20 cellular contexts compared by ENCODE assay signal in the genomic region with DNA sequence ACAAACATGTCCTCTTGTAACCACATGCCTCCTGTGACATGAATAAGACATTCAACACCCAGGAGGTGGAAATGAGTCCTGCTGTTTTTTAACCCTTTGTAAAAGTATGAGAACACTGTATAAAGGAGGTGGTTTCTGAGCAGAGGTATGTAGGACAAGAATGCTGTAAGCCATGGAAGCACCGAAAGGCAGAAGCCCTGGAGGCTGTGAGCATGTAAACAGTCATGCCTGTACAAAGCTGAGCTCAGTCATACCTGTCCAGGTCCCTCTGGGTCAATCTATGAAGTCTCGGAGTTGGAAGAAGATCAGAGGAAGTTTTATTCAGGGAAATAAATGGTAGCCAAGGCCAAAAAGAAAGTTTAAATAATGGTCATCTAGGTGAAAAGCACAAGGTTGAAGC. TPM values are rescaled to one million over a fixed set of nuclear protein-coding genes. Genes with fewer than 3 reads are reported as not detected.
DNase-seq lines count a peak whose midpoint lies in the region; ATAC-seq, FAIRE-seq and TF ChIP-seq lines count a peak whose summit lies in the region.
"Had no signal": no experiment of that assay in that cellular context is flagged by ENCODE, and none has a peak within 500 bp of the region (broad histone marks: within the 10 kb centered on the region; RNA-seq: fewer than 3 reads in every experiment).

No MANE protein-coding gene starts in this region.

- no peaks in the 10 kb centered on the region for H3K9me3 Mint-ChIP-seq in activated CD4-positive, alpha-beta memory T cell treated with anti-CD3 and anti-CD28 coated beads, Interleukin-2, amount 10 ng/mL, durations not matched to agents 7 days and 5 days
- no peaks in the 10 kb centered on the region for H3K9me3 Mint-ChIP-seq in natural killer cell
- H3K9me3 Mint-ChIP-seq in T-cell = no peaks in the 10 kb centered on the region
- H3K9me3 Mint-ChIP-seq: CD4-positive, CD25-positive, alpha-beta regulatory T cell had no signal

- no peak for TF ChIP-seq EP300 in Ishikawa (IDR thresholded peaks at IDR 0.05; ENCODE audit: borderline replicate concordance)

- H3K27me3 ChIP-seq in body of pancreas (no peaks in the 10 kb centered on the region), keratinocyte (ENCODE audit: control insufficient read depth, extremely low read depth, insufficient read depth, low read length) (no peaks in the 10 kb centered on the region)

- dilution Hi-C loops in keratinocyte (cut with MboI; ENCODE audit: extremely low pct_ligation_motif_present, low sequenced_read_pairs) = no loop called here

- no peak for FAIRE-seq in keratinocyte (lab: Jason Lieb, UNC)
- FAIRE-seq: GM19239, H1, HTR-8/SVneo had no signal

- CTCF ChIA-PET in activated CD4-positive, alpha-beta memory T cell treated with anti-CD3 and anti-CD28 coated beads, Interleukin-2, amount 10 ng/mL, durations not matched to agents 7 days and 5 days (lab: Charles Lee) = interaction anchor here (1.3 to 3.4 kb wide), 4 partner anchors 10 to 74 kb away, joined by 3 to 13 read pairs (median 6); no protein-coding TSS in a partner anchor
- CTCF ChIA-PET in T-cell (lab: Charles Lee) = no interaction called here

- no peak overlapping the region for H3K4me3 ChIP-seq in body of pancreas
- H3K4me3 ChIP-seq in keratinocyte (ENCODE audit: control insufficient read depth in 2 of 3, extremely low read depth in 1 of 3, insufficient read depth in 2 of 3, low read depth in 1 of 3, low read length in 3 of 3) = no peak overlapping the region
- H3K4me3 ChIP-seq: SK-N-MC had no signal

- H3K4me1 ChIP-seq in body of pancreas = peaks cover 54% of the 10 kb centered on the region
- H3K4me1 ChIP-seq in keratinocyte (ENCODE audit: control insufficient read depth, extremely low read depth, insufficient read depth, low read length) = peaks cover 13% of the 10 kb centered on the region

- H4K20me1 ChIP-seq in keratinocyte (ENCODE audit: control insufficient read depth, extremely low read depth, insufficient read depth, low read length) = no peaks in the 10 kb centered on the region

- H3K79me2 ChIP-seq in keratinocyte (ENCODE audit: control insufficient read depth, insufficient read depth, low read length) = no peaks in the 10 kb centered on the region

- H3K9me3 ChIP-seq in body of pancreas = no peaks in the 10 kb centered on the region
- H3K9me3 ChIP-seq in keratinocyte (ENCODE audit: control insufficient read depth, low read depth, low read length) = no peaks in the 10 kb centered on the region

- intact Hi-C loops in body of pancreas (cut with DNase I) (no loop called here), natural killer cell (cut with micrococcal nuclease) (loop anchor here (5.0 kb wide), 1 partner anchor 76 kb away; no protein-coding TSS in a partner anchor)

- ATAC-seq in body of pancreas (peak; percentile 28), natural killer cell (no peak), T-cell (replicated peaks in 1 of 4) (no peak)
- ATAC-seq: HCT116 had no signal

- no peak overlapping the region for H2AFZ ChIP-seq in keratinocyte (ENCODE audit: control insufficient read depth, low read length)

- in situ Hi-C loops in G401 (cut with HindIII; ENCODE audit: low sequenced_read_pairs) = no loop called here

- no peak overlapping the region for H3K4me2 ChIP-seq in keratinocyte (ENCODE audit: control insufficient read depth, extremely low read depth, insufficient read depth, low read depth, low read length)

- 21 to 55% methylated on average over 2 of the region's 2 CpGs for WGBS in body of pancreas, 2 donors

- TF ChIP-seq CTCF in body of pancreas (IDR thresholded peaks at IDR 0.05) (no peak), keratinocyte (optimal IDR thresholded peaks at IDR 0.05 in 1 of 3, IDR thresholded peaks at IDR 0.05 in 1 of 3, conservative IDR thresholded peaks at IDR 0.05 in 1 of 3; ENCODE audit: extremely low read depth in 1 of 3, insufficient read depth in 2 of 3, low read length in 3 of 3) (no peak), natural killer cell (IDR thresholded peaks at IDR 0.05) (no peak)

- no peak for TF ChIP-seq POLR2A in body of pancreas (IDR thresholded peaks at IDR 0.05)

- H3K4me3 Mint-ChIP-seq in activated CD4-positive, alpha-beta memory T cell treated with anti-CD3 and anti-CD28 coated beads, Interleukin-2, amount 10 ng/mL, durations not matched to agents 7 days and 5 days = no peak overlapping the region
- H3K4me3 Mint-ChIP-seq in natural killer cell = no peak overlapping the region
- H3K4me3 Mint-ChIP-seq in T-cell = no peak overlapping the region
- H3K4me3 Mint-ChIP-seq: CD4-positive, CD25-positive, alpha-beta regulatory T cell had no signal

- POLR2A ChIA-PET in activated CD4-positive, alpha-beta memory T cell treated with anti-CD3 and anti-CD28 coated beads, Interleukin-2, amount 10 ng/mL, durations not matched to agents 7 days and 5 days (lab: Charles Lee) = no interaction called here
- POLR2A ChIA-PET in T-cell (lab: Charles Lee) = no interaction called here

- H3K9ac ChIP-seq in keratinocyte (ENCODE audit: control insufficient read depth, extremely low read depth, insufficient read depth, low read length) = no peak overlapping the region

- H3K27me3 Mint-ChIP-seq in activated CD4-positive, alpha-beta memory T cell treated with anti-CD3 and anti-CD28 coated beads, Interleukin-2, amount 10 ng/mL, durations not matched to agents 7 days and 5 days = peaks cover 5% of the 10 kb centered on the region
- H3K27me3 Mint-ChIP-seq in natural killer cell (ENCODE audit: low read depth in 2 of 2) = peaks cover 3 to 6% of the 10 kb centered on the region in 2 donors
- no peaks in the 10 kb centered on the region for H3K27me3 Mint-ChIP-seq in T-cell

- H3K36me3 Mint-ChIP-seq in activated CD4-positive, alpha-beta memory T cell treated with anti-CD3 and anti-CD28 coated beads, Interleukin-2, amount 10 ng/mL, durations not matched to agents 7 days and 5 days (ENCODE audit: low read depth) = no peaks in the 10 kb centered on the region
- H3K36me3 Mint-ChIP-seq in natural killer cell (no peaks in the 10 kb centered on the region), T-cell (no peaks in the 10 kb centered on the region)
- H3K36me3 Mint-ChIP-seq: CD4-positive, CD25-positive, alpha-beta regulatory T cell had no signal

- H3K36me3 ChIP-seq in body of pancreas (replicated peaks in 1 of 2; ENCODE audit: insufficient read depth in 1 of 2, low read depth in 2 of 2) (no peaks in the 10 kb centered on the region), keratinocyte (ENCODE audit: control insufficient read depth in 2 of 2, extremely low read depth in 1 of 2, insufficient read depth in 2 of 2, low read length in 2 of 2) (no peaks in the 10 kb centered on the region)

- no peaks in the 10 kb centered on the region for H3K9me1 ChIP-seq in keratinocyte (ENCODE audit: control insufficient read depth, extremely low read depth, insufficient read depth, low read length)

- TF ChIP-seq RAD21 in Ishikawa (IDR thresholded peaks at IDR 0.05; ENCODE audit: low read depth) = no peak

- no peak overlapping the region for H3K27ac Mint-ChIP-seq in activated CD4-positive, alpha-beta memory T cell treated with anti-CD3 and anti-CD28 coated beads, Interleukin-2, amount 10 ng/mL, durations not matched to agents 7 days and 5 days
- no peak overlapping the region for H3K27ac Mint-ChIP-seq in natural killer cell
- peak overlapping the region in 1 of 2 donors; percentile 39 for H3K27ac Mint-ChIP-seq in T-cell
- H3K27ac Mint-ChIP-seq: CD4-positive, CD25-positive, alpha-beta regulatory T cell had no signal

- peaks cover 3% of the 10 kb centered on the region for H3K4me1 Mint-ChIP-seq in activated CD4-positive, alpha-beta memory T cell treated with anti-CD3 and anti-CD28 coated beads, Interleukin-2, amount 10 ng/mL, durations not matched to agents 7 days and 5 days
- H3K4me1 Mint-ChIP-seq in natural killer cell (peaks cover 2 to 5% of the 10 kb centered on the region in 2 donors), T-cell (peaks cover 0 to 11% (median 2%) of the 10 kb centered on the region in 3 donors)

- DNase-seq in G401 (ENCODE audit: low spot score) (peak; percentile 40), body of pancreas (peak in 1 of 4 donors; percentile 15), keratinocyte (ENCODE audit: low read depth, low spot score) (peak; percentile 25), inferior parietal cortex (ENCODE audit: extremely low spot score) (no peak), natural killer cell (no peak), T-cell (no peak)
- no peak for DNase-seq in activated CD4-positive, alpha-beta memory T cell treated with anti-CD3 and anti-CD28 coated beads, Interleukin-2, amount 10 ng/mL, durations not matched to agents 7 days and 5 days
- DNase-seq: CD4-positive, CD25-positive, alpha-beta regulatory T cell; COR-L47; GDM1; MV-4-11; NCI-H446; SW 1271 had no signal

- H3K27ac ChIP-seq in body of pancreas (peak overlapping the region; percentile 7 to 74 (median 56)), keratinocyte (ENCODE audit: control insufficient read depth, insufficient read depth, low read length) (no peak overlapping the region)
- H3K27ac ChIP-seq: RWPE1, SK-N-MC had no signal

RNA-seq across cellular contexts. Expression of gene XPNPEP1, which starts 34.7 kb away (rescaled TPM):
- total RNA-seq in G401 (2014; rRNA removed; shearing (Covaris generic)) = 109 and 153 TPM in 2 replicates
- total RNA-seq in body of pancreas (100 to 1,000 TPM in 1 of 2 donors, 10 to 100 TPM in 1; 77.6 to 104 TPM), natural killer cell (100 to 1,000 TPM; 102 to 118 (median 106) TPM), T-cell (10 to 100 TPM; 40.0 to 63.9 (median 44.6) TPM)
- 96.2 to 171 TPM (median 154 TPM) in 3 replicates for polyA plus RNA-seq in keratinocyte
- polyA plus RNA-seq in keratinocyte (2011; ENCODE audit: low read depth) = 63.0 TPM
- 193 and 194 TPM in 2 replicates for polyA plus RNA-seq in keratinocyte (2011; cell fraction: cytosol; rRNA removed)
- 258 and 305 TPM in 2 replicates for polyA plus RNA-seq in keratinocyte (2011; cell fraction: nucleus; rRNA removed)
- polyA plus RNA-seq in keratinocyte (2012; ENCODE audit: low replicate concordance) = 43.2 and 52.6 TPM in 2 replicates
- polyA minus RNA-seq in keratinocyte = 304 to 419 TPM (median 412 TPM) in 3 replicates
- 164 TPM for polyA minus RNA-seq in keratinocyte (2011; cell fraction: cytosol; rRNA and poly(A)+ RNA removed)
- 134 and 140 TPM in 2 replicates for polyA minus RNA-seq in keratinocyte (2011; cell fraction: nucleus; rRNA and poly(A)+ RNA removed)
- 10 to 100 TPM; 78.7 to 90.3 TPM for total RNA-seq in activated CD4-positive, alpha-beta memory T cell treated with anti-CD3 and anti-CD28 coated beads, Interleukin-2, amount 10 ng/mL, durations not matched to agents 7 days and 5 days

RNA-seq across cellular contexts. Expression of gene ADD3, which starts 49.7 kb away (rescaled TPM):
- 58.2 and 69.6 TPM in 2 replicates for total RNA-seq in G401 (2014; rRNA removed; shearing (Covaris generic))
- total RNA-seq in body of pancreas = 10 to 100 TPM; 37.9 to 40.5 TPM
- polyA plus RNA-seq in keratinocyte = 56.9 to 61.7 TPM (median 57.8 TPM) in 3 replicates
- polyA plus RNA-seq in keratinocyte (2011; ENCODE audit: low read depth) = 38.7 TPM
- 18.9 and 97.8 TPM in 2 replicates for polyA plus RNA-seq in keratinocyte (2011; cell fraction: cytosol; rRNA removed)
- 84.3 and 135 TPM in 2 replicates for polyA plus RNA-seq in keratinocyte (2011; cell fraction: nucleus; rRNA removed)
- polyA plus RNA-seq in keratinocyte (2012; ENCODE audit: low replicate concordance) = 9.3 and 20.7 TPM in 2 replicates
- 28.1 to 53.9 TPM (median 44.8 TPM) in 3 replicates for polyA minus RNA-seq in keratinocyte
- polyA minus RNA-seq in keratinocyte (2011; cell fraction: cytosol; rRNA and poly(A)+ RNA removed) = 33.0 TPM
- 17.3 and 67.2 TPM in 2 replicates for polyA minus RNA-seq in keratinocyte (2011; cell fraction: nucleus; rRNA and poly(A)+ RNA removed)
- 100 to 1,000 TPM; 400 to 401 TPM for total RNA-seq in activated CD4-positive, alpha-beta memory T cell treated with anti-CD3 and anti-CD28 coated beads, Interleukin-2, amount 10 ng/mL, durations not matched to agents 7 days and 5 days
- total RNA-seq in natural killer cell = 100 to 1,000 TPM; 341 to 437 (median 344) TPM
- 100 to 1,000 TPM; 296 to 481 (median 303) TPM for total RNA-seq in T-cell

Comparison
In these comparisons a context has a peak if more than half of its experiments do, and no peak if none do; other contexts are left out.
1. DNase-seq: peak in G401 (single experiment) and keratinocyte (single experiment); none in activated CD4-positive, alpha-beta memory T cell treated with anti-CD3 and anti-CD28 coated beads, Interleukin-2, amount 10 ng/mL, durations not matched to agents 7 days and 5 days (single experiment), inferior parietal cortex (single experiment), natural killer cell (single experiment) and T-cell (0 of 34).